1 cellular context compared by ENCODE assay signal in the genomic region with DNA sequence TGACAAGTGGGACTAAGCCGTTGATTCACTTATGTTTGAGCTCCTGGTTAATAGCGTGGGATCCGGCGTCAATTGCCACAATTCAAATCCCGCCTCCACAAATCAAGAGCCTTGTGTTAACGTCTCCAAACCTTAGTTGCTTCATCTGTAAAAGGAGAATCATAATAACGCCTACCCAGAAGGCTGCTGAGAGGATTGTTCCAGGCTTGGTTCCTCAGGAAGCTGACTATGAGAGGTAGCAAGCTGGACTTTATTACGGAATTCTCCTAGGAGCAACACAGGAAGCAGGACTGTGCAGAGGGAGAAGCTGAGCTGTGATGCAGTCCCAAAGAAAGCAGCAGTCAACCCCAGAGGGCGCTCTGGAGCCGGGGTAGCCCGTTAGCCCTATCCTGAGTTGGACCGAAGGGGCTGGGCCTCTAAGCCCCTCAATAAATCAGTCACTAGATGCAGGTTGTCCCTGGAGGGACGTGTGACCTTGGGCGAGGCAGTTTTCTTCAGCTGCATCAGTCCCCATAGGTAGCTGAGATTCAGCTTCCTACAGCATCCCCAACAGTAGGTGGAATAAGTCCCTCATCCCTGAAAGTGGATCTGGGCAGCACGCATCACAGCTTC.
TF ChIP-seq lines count a peak whose summit lies in the region.

No MANE protein-coding gene starts in this region.

TF ChIP-seq in HepG2, 621 proteins besides CTCF, POLR2A, EP300 and RAD21 (continues in another document):
- TF ChIP-seq, protein P1, sequence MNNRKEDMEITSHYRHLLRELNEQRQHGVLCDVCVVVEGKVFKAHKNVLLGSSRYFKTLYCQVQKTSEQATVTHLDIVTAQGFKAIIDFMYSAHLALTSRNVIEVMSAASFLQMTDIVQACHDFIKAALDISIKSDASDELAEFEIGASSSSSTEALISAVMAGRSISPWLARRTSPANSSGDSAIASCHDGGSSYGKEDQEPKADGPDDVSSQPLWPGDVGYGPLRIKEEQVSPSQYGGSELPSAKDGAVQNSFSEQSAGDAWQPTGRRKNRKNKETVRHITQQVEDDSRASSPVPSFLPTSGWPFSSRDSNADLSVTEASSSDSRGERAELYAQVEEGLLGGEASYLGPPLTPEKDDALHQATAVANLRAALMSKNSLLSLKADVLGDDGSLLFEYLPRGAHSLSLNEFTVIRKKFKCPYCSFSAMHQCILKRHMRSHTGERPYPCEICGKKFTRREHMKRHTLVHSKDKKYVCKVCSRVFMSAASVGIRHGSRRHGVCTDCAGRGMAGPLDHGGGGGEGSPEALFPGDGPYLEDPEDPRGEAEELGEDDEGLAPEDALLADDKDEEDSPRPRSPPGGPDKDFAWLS (CRISPR knock-in tag; IDR thresholded peaks at IDR 0.05; ENCODE audit: borderline replicate concordance): no peak
- TF ChIP-seq, protein P2, sequence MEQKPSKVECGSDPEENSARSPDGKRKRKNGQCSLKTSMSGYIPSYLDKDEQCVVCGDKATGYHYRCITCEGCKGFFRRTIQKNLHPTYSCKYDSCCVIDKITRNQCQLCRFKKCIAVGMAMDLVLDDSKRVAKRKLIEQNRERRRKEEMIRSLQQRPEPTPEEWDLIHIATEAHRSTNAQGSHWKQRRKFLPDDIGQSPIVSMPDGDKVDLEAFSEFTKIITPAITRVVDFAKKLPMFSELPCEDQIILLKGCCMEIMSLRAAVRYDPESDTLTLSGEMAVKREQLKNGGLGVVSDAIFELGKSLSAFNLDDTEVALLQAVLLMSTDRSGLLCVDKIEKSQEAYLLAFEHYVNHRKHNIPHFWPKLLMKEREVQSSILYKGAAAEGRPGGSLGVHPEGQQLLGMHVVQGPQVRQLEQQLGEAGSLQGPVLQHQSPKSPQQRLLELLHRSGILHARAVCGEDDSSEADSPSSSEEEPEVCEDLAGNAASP (CRISPR knock-in tag; IDR thresholded peaks at IDR 0.05; ENCODE audit: borderline replicate concordance): 0 out of 2 replicates have a peak, but pooled peaks have one; percentile 14
- no peak for TF ChIP-seq BCL3 (CRISPR knock-in tag; IDR thresholded peaks at IDR 0.05)
- 0 out of 2 replicates have a peak, but pooled peaks have one; percentile 14 for TF ChIP-seq ELF1 (CRISPR knock-in tag; IDR thresholded peaks at IDR 0.05)
- TF ChIP-seq, protein P3, sequence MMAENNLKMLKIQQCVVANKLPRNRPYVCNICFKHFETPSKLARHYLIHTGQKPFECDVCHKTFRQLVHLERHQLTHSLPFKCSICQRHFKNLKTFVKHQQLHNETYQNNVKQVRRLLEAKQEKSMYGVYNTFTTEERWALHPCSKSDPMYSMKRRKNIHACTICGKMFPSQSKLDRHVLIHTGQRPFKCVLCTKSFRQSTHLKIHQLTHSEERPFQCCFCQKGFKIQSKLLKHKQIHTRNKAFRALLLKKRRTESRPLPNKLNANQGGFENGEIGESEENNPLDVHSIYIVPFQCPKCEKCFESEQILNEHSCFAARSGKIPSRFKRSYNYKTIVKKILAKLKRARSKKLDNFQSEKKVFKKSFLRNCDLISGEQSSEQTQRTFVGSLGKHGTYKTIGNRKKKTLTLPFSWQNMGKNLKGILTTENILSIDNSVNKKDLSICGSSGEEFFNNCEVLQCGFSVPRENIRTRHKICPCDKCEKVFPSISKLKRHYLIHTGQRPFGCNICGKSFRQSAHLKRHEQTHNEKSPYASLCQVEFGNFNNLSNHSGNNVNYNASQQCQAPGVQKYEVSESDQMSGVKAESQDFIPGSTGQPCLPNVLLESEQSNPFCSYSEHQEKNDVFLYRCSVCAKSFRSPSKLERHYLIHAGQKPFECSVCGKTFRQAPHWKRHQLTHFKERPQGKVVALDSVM (CRISPR knock-in tag; IDR thresholded peaks at IDR 0.05): no peak
- TF ChIP-seq ELF3 (CRISPR knock-in tag; IDR thresholded peaks at IDR 0.05): no peak
- TF ChIP-seq, protein P4, sequence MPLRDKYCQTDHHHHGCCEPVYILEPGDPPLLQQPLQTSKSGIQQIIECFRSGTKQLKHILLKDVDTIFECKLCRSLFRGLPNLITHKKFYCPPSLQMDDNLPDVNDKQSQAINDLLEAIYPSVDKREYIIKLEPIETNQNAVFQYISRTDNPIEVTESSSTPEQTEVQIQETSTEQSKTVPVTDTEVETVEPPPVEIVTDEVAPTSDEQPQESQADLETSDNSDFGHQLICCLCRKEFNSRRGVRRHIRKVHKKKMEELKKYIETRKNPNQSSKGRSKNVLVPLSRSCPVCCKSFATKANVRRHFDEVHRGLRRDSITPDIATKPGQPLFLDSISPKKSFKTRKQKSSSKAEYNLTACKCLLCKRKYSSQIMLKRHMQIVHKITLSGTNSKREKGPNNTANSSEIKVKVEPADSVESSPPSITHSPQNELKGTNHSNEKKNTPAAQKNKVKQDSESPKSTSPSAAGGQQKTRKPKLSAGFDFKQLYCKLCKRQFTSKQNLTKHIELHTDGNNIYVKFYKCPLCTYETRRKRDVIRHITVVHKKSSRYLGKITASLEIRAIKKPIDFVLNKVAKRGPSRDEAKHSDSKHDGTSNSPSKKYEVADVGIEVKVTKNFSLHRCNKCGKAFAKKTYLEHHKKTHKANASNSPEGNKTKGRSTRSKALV (CRISPR knock-in tag; IDR thresholded peaks at IDR 0.05): no peak
- TF ChIP-seq, protein P5, sequence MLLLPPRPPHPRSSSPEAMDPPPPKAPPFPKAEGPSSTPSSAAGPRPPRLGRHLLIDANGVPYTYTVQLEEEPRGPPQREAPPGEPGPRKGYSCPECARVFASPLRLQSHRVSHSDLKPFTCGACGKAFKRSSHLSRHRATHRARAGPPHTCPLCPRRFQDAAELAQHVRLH (CRISPR knock-in tag; IDR thresholded peaks at IDR 0.05; ENCODE audit: borderline replicate concordance, low read depth): peak; percentile 54; the same call in 1 of the 2 replicates
- no peak for TF ChIP-seq SUZ12 (IDR thresholded peaks at IDR 0.05; ENCODE audit: low read depth, low read length)
- no peak for TF ChIP-seq FIP1L1 (IDR thresholded peaks at IDR 0.05; ENCODE audit: borderline replicate concordance, insufficient read depth, low read depth, low read length)
- no peak for TF ChIP-seq ZNF790 (CRISPR knock-in tag; IDR thresholded peaks at IDR 0.05; ENCODE audit: borderline replicate concordance)
- TF ChIP-seq, protein P6, sequence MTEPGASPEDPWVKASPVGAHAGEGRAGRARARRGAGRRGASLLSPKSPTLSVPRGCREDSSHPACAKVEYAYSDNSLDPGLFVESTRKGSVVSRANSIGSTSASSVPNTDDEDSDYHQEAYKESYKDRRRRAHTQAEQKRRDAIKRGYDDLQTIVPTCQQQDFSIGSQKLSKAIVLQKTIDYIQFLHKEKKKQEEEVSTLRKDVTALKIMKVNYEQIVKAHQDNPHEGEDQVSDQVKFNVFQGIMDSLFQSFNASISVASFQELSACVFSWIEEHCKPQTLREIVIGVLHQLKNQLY (CRISPR knock-in tag; IDR thresholded peaks at IDR 0.05): no peak
- peak; percentile 20; the same call in 1 of the 2 replicates for TF ChIP-seq ETV5 (CRISPR knock-in tag; IDR thresholded peaks at IDR 0.05; ENCODE audit: borderline replicate concordance)
- 0 out of 2 replicates have a peak, but pooled peaks have one; percentile 13 for TF ChIP-seq ZNF337 (CRISPR knock-in tag; IDR thresholded peaks at IDR 0.05; ENCODE audit: borderline replicate concordance, low read depth)
- TF ChIP-seq GATAD2A (CRISPR knock-in tag; IDR thresholded peaks at IDR 0.05): 0 out of 2 replicates have a peak, but pooled peaks have one; percentile 20
- no peak for TF ChIP-seq FOXJ3 (CRISPR knock-in tag; IDR thresholded peaks at IDR 0.05; ENCODE audit: borderline replicate concordance)
- TF ChIP-seq ZNF317 (CRISPR knock-in tag; IDR thresholded peaks at IDR 0.05): 0 out of 2 replicates have a peak, but pooled peaks have one; percentile 16
- TF ChIP-seq KLF9 (CRISPR knock-in tag; IDR thresholded peaks at IDR 0.05; ENCODE audit: low read depth): no peak
- peak; percentile 35; the same call in 1 of the 2 replicates for TF ChIP-seq ZBTB20 (CRISPR knock-in tag; IDR thresholded peaks at IDR 0.05; ENCODE audit: borderline replicate concordance, low read depth)
- TF ChIP-seq, protein P7, sequence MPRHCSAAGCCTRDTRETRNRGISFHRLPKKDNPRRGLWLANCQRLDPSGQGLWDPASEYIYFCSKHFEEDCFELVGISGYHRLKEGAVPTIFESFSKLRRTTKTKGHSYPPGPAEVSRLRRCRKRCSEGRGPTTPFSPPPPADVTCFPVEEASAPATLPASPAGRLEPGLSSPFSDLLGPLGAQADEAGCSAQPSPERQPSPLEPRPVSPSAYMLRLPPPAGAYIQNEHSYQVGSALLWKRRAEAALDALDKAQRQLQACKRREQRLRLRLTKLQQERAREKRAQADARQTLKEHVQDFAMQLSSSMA (CRISPR knock-in tag; IDR thresholded peaks at IDR 0.05): no peak
- no peak; the same call in 1 of the 2 replicates for TF ChIP-seq ZNF687 (CRISPR knock-in tag; IDR thresholded peaks at IDR 0.05)
- TF ChIP-seq GABPA (IDR thresholded peaks at IDR 0.05; ENCODE audit: low read depth, low read length): no peak
- no peak for TF ChIP-seq GABPA (CRISPR knock-in tag; IDR thresholded peaks at IDR 0.05; ENCODE audit: low read depth)
- TF ChIP-seq MAF1 (CRISPR knock-in tag; IDR thresholded peaks at IDR 0.05; ENCODE audit: borderline replicate concordance): no peak
- TF ChIP-seq MTERF4 (CRISPR knock-in tag; IDR thresholded peaks at IDR 0.05): 0 out of 2 replicates have a peak, but pooled peaks have one; percentile 35
- TF ChIP-seq ZNF7 (CRISPR knock-in tag; IDR thresholded peaks at IDR 0.05): no peak
- TF ChIP-seq, protein P8, sequence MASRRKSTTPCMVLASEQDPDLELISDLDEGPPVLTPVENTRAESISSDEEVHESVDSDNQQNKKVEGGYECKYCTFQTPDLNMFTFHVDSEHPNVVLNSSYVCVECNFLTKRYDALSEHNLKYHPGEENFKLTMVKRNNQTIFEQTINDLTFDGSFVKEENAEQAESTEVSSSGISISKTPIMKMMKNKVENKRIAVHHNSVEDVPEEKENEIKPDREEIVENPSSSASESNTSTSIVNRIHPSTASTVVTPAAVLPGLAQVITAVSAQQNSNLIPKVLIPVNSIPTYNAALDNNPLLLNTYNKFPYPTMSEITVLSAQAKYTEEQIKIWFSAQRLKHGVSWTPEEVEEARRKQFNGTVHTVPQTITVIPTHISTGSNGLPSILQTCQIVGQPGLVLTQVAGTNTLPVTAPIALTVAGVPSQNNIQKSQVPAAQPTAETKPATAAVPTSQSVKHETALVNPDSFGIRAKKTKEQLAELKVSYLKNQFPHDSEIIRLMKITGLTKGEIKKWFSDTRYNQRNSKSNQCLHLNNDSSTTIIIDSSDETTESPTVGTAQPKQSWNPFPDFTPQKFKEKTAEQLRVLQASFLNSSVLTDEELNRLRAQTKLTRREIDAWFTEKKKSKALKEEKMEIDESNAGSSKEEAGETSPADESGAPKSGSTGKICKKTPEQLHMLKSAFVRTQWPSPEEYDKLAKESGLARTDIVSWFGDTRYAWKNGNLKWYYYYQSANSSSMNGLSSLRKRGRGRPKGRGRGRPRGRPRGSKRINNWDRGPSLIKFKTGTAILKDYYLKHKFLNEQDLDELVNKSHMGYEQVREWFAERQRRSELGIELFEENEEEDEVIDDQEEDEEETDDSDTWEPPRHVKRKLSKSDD (CRISPR knock-in tag; IDR thresholded peaks at IDR 0.05; ENCODE audit: low read depth): no peak
- TF ChIP-seq STAG1 (CRISPR knock-in tag; IDR thresholded peaks at IDR 0.05): 0 out of 2 replicates have a peak, but pooled peaks have one; percentile 19
- no peak for TF ChIP-seq ARNTL (CRISPR knock-in tag; IDR thresholded peaks at IDR 0.05)
